In the genomic region with DNA sequence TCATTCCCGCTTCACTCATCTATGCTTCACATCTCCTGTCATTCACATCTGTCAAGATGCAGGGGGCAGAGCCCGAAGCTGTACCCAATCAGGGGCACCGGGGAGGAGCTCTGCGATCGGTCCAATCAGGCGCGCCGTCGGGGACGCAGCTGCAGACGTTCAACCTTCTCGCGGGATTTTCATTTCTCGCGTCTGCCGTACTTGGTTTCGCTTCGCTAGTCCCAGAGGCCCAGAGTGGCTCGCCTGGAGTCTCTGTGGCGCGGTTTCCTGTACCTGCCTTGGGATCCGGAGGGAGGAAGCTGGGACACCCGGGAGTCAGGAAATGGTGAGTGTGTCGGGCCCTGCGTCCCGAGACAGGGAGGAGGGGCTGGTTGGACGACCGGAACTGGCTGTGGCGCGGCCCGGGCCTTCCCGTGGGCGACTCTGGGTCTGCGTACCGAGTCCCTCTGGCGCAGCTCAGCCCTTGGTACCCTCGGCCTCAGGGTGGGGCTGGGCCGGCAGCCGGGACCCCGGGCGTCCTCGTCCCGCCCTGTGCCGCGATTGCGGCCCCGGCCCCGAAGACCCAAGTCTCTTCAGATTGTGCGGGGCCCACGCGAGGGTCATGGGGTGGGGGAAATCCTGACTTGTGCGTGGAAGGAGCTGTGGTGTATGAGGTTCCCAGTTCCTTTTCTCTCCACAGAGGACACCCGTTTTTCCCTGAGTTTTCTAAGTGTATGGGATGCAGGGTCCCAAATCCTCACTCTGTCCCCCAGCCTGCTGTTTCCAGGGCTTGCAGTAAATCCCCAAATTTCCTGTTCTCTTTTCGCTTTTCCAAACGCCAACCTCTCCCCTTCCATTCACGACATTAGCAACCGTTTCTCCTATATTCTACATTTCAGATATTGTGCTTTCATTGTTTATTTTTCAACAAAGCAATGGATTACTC, we compare ENCODE assay signal across 8 cellular contexts. TPM values are rescaled to one million over a fixed set of nuclear protein-coding genes. Genes with fewer than 3 reads are reported as not detected.
DNase-seq lines count a peak whose midpoint lies in the region; ATAC-seq and TF ChIP-seq lines count a peak whose summit lies in the region.

A gene (plus strand): TSS at position 215 of the 925 bp plus-strand sequence. CDS start 108 bp downstream, at position 323.

- peaks cover 42% of the 10 kb centered on the region for H3K4me1 Mint-ChIP-seq in activated T-cell treated with anti-CD3 and anti-CD28 coated beads, Interleukin-2, amount 50 U/mL, for 4 hours (ENCODE audit: low read depth)

- H3K4me3 Mint-ChIP-seq in activated T-cell treated with anti-CD3 and anti-CD28 coated beads, Interleukin-2, amount 50 U/mL, for 4 hours = peak within 1 kb of the TSS; percentile 94

- H3K4me1 ChIP-seq in PC-9 (replicated peaks; ENCODE audit: insufficient read depth) (peaks cover 12% of the 10 kb centered on the region), muscle layer of duodenum (ENCODE audit: control insufficient read depth in 1 of 2, insufficient read depth in 2 of 2, low read length in 2 of 2) (peaks cover 10 to 32% of the 10 kb centered on the region in 2 donors)

- peak within 1 kb of the TSS; percentile 89 for H3K27ac ChIP-seq in PC-9
- peak within 1 kb of the TSS; percentile 98 for H3K27ac ChIP-seq in muscle layer of duodenum (ENCODE audit: low read length)

- H4K20me1 ChIP-seq in PC-9 (ENCODE audit: insufficient read depth) = no peaks in the 10 kb centered on the region

- BruUV-seq in PC-9 (replicated peaks; lab: Mats Ljungman, UMichigan) = TSS peak; percentile 41

- H3K27me3 Mint-ChIP-seq in activated T-cell treated with anti-CD3 and anti-CD28 coated beads, Interleukin-2, amount 50 U/mL, for 4 hours (ENCODE audit: low read depth) = no peaks in the 10 kb centered on the region

- intact Hi-C loops in PC-9 (cut with micrococcal nuclease; ENCODE audit: unreplicated experiment) = no loop called here

- H3K36me3 Mint-ChIP-seq in activated T-cell treated with anti-CD3 and anti-CD28 coated beads, Interleukin-2, amount 50 U/mL, for 4 hours (ENCODE audit: insufficient read depth) = peaks cover 12% of the 10 kb centered on the region

- no peaks in the 10 kb centered on the region for H3K9me3 ChIP-seq in PC-9 (ENCODE audit: insufficient read depth, low read depth)
- H3K9me3 ChIP-seq in muscle layer of duodenum (ENCODE audit: control insufficient read depth in 1 of 2, low read length in 2 of 2) = no peaks in the 10 kb centered on the region

- CTCF ChIA-PET in PC-9 (lab: Charles Lee) = interaction anchor here (0.6 kb wide), 1 partner anchor 12 kb away, joined by 6 read pairs; no protein-coding TSS in a partner anchor

- in situ Hi-C loops in KBM-7 (cut with MboI; ENCODE audit: low pct_unique_long_range_greater_than_20kb, low sequenced_read_pairs) = no loop called here

- H3K4me3 ChIP-seq in PC-9 = peak within 1 kb of the TSS; percentile 82
- H3K4me3 ChIP-seq in muscle layer of duodenum (ENCODE audit: low read depth in 1 of 2, low read length in 2 of 2) = peak within 1 kb of the TSS; percentile 97

- POLR2A ChIA-PET in PC-9 (lab: Charles Lee; ENCODE audit: unreplicated experiment) = interaction anchor here (0.6 kb wide), 1 partner anchor 23 kb away, joined by 5 read pairs; a partner anchor contains a TSS

- H3K9me2 ChIP-seq in PC-9 (ENCODE audit: insufficient read depth) = no peaks in the 10 kb centered on the region

- no peak for TF ChIP-seq CTCF in PC-9 (conservative IDR thresholded peaks at IDR 0.05)

- DNase-seq in DMS53 (lab: John Stamatoyannopoulos, UW) (peak; percentile 98), KBM-7 (peak; percentile 93), PC-9 (peak; percentile 89 to 90)
- DNase-seq in activated T-cell treated with anti-CD3 and anti-CD28 coated beads, Interleukin-2, amount 50 U/mL, for 4 hours = peak; percentile 89
- peak; percentile 78 for DNase-seq in stimulated activated CD8-positive, alpha-beta memory T cell treated with anti-CD3 and anti-CD28 coated beads, Interleukin-7, amount 100 ng/mL, for 24 hours (ENCODE audit: low read depth)

- H3K9me3 Mint-ChIP-seq in activated T-cell treated with anti-CD3 and anti-CD28 coated beads, Interleukin-2, amount 50 U/mL, for 4 hours = no peaks in the 10 kb centered on the region

- H3K4me2 ChIP-seq in PC-9 = peak within 1 kb of the TSS; percentile 90

- H3K27me3 ChIP-seq in PC-9 (ENCODE audit: insufficient read depth, low read depth) = no peaks in the 10 kb centered on the region
- H3K27me3 ChIP-seq in muscle layer of duodenum (ENCODE audit: low read depth, low read length) = no peaks in the 10 kb centered on the region

- H3F3A ChIP-seq in PC-9 (ENCODE audit: insufficient read depth, low read depth) = peaks cover 9% of the 10 kb centered on the region; the same call in 1 of the 2 replicates

- H3K79me2 ChIP-seq in PC-9 (ENCODE audit: low read depth) = peaks cover 36% of the 10 kb centered on the region

- peak; percentile 90 for ATAC-seq in GM21723 (IDR thresholded peaks at IDR 0.05; ENCODE audit: unreplicated experiment)
- ATAC-seq in activated T-cell treated with anti-CD3 and anti-CD28 coated beads, Interleukin-2, amount 50 U/mL, for 4 hours = peak; percentile 100
- peak; percentile 97 for ATAC-seq in esophagus mucosa

- H2AFZ ChIP-seq in PC-9 = peak within 1 kb of the TSS; percentile 91

- H3K36me3 ChIP-seq in PC-9 (ENCODE audit: low read depth) (no peaks in the 10 kb centered on the region), muscle layer of duodenum (ENCODE audit: control insufficient read depth in 1 of 2, insufficient read depth in 2 of 2, low read length in 2 of 2) (peaks cover 0 to 15% of the 10 kb centered on the region in 2 donors)

RNA-seq across cellular contexts. Expression of the gene that starts here (rescaled TPM):
- total RNA-seq in PC-9 (2021) (5.3 and 6.2 TPM in 2 replicates), esophagus mucosa (2.0 TPM)
- total RNA-seq in activated T-cell treated with anti-CD3 and anti-CD28 coated beads, Interleukin-2, amount 50 U/mL, for 4 hours = 10 to 100 TPM in 1 of 3 donors, 1 to 10 TPM in 2; 9.7 to 11.6 (median 9.8) TPM

Comparison
In these comparisons a context has a peak if more than half of its experiments do, and no peak if none do; other contexts are left out.
1. Peak in every context shown above with its lines: DNase-seq, ATAC-seq, H3K4me3 ChIP-seq and H3K27ac ChIP-seq.